In the genomic region with DNA sequence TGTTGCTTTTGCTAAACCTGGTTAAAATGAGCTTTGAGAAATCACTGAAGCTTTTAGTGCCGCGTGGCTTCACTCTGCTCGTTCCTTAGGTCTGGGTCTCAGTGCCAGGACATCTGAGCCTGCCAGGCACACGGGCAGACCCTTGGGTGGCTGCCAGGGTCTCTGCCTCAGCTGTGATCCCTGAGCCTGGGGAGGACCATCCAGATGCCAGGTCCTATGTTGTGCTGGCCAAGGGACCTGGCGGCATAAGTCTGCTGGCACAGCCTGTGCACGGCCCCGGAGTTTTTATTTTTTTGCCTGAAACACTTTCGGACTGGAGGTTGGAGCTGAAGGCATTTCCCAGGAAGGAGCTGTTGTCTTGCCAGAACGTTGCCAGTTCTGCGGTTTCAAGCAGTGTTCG, we compare ENCODE assay signal across 15 cellular contexts.
A peak's percentile ranks its signal among the peaks of the same experiment; 100 is the strongest.
DNase-seq lines count a peak whose midpoint lies in the region; ATAC-seq and TF ChIP-seq lines count a peak whose summit lies in the region.
"Had no signal": no experiment of that assay in that cellular context is flagged by ENCODE, and none has a peak within 500 bp of the region (broad histone marks: within the 10 kb centered on the region; RNA-seq: fewer than 3 reads in every experiment).

No MANE protein-coding gene starts in this region.

- peaks cover 12% of the 10 kb centered on the region for H3K27me3 Mint-ChIP-seq in H9 (ENCODE audit: low read depth)
- H3K27me3 Mint-ChIP-seq: activated naive CD4-positive, alpha-beta T cell treated with anti-CD3 and anti-CD28 coated beads, Interleukin-2, amount 10 ng/mL, durations not matched to agents 7 days and 5 days had no signal

- in situ Hi-C loops in astrocyte of the cerebellum (cut with HindIII; ENCODE audit: low sequenced_read_pairs), result loop anchor here (10.0 kb wide), 1 partner anchor 195 kb away; no protein-coding TSS in a partner anchor

- no peak for TF ChIP-seq CTCF in H9 (conservative IDR thresholded peaks at IDR 0.05)
- TF ChIP-seq CTCF in astrocyte of the cerebellum (IDR thresholded peaks at IDR 0.05; ENCODE audit: low read depth, low read length, missing control alignments), result no peak
- no peak for TF ChIP-seq CTCF in suprapubic skin (IDR thresholded peaks at IDR 0.05)

- H3K79me1 ChIP-seq in H9 (ENCODE audit: insufficient read depth, low read depth, low read length, poor library complexity, severe bottlenecking), result no peaks in the 10 kb centered on the region

- H3K18ac ChIP-seq in H9 (ENCODE audit: insufficient read length, low read depth, low read length), result no peak overlapping the region

- no peak overlapping the region for H4K8ac ChIP-seq in H9 (replicated peaks; ENCODE audit: insufficient read length, low read depth, low read length)

- no peak overlapping the region for H2AK5ac ChIP-seq in H9 (ENCODE audit: insufficient read length, low read length)

- H3K36me3 Mint-ChIP-seq in H9 (ENCODE audit: insufficient read depth in 1 of 3, low read depth in 3 of 3), result no peaks in the 10 kb centered on the region
- H3K36me3 Mint-ChIP-seq in activated naive CD4-positive, alpha-beta T cell treated with anti-CD3 and anti-CD28 coated beads, Interleukin-2, amount 50 U/mL, for 72 hours, result no peaks in the 10 kb centered on the region
- H3K36me3 Mint-ChIP-seq: activated naive CD4-positive, alpha-beta T cell treated with anti-CD3 and anti-CD28 coated beads, Interleukin-2, amount 10 ng/mL, durations not matched to agents 7 days and 5 days; naive B cell; stimulated activated effector memory CD8-positive, alpha-beta T cell treated with anti-CD3 and anti-CD28 coated beads, Interleukin-12 subunit alpha, Interleukin-12 subunit beta, amount 100 ng/mL, for 72 hours had no signal

- TF ChIP-seq EP300 in suprapubic skin (IDR thresholded peaks at IDR 0.05), result no peak

- no peak overlapping the region for H2BK12ac ChIP-seq in H9 (ENCODE audit: insufficient read length, low read depth, low read length)

- H2BK15ac ChIP-seq in H9 (ENCODE audit: low read depth, low read length), result no peak overlapping the region

- H3K27me3 ChIP-seq in H9 (ENCODE audit: insufficient read depth, low read length) (no peaks in the 10 kb centered on the region), right cardiac atrium (ENCODE audit: control insufficient read depth, insufficient read depth) (no peaks in the 10 kb centered on the region), suprapubic skin (no peaks in the 10 kb centered on the region)
- H3K27me3 ChIP-seq: uterus had no signal

- H3K4me2 ChIP-seq in H9 (ENCODE audit: insufficient read depth, insufficient read length, low read length), result no peak overlapping the region

- H3K79me2 ChIP-seq in H9 (ENCODE audit: insufficient read depth, low read length), result no peaks in the 10 kb centered on the region

- no peak overlapping the region for H3K9ac ChIP-seq in H9 (ENCODE audit: extremely low read depth, insufficient read length, low read length)

- H4K91ac ChIP-seq in H9 (ENCODE audit: insufficient read length, low read depth, low read length), result no peak overlapping the region

- no peak overlapping the region for H3K4ac ChIP-seq in H9 (ENCODE audit: low read depth, low read length)

- no peak overlapping the region for H2BK5ac ChIP-seq in H9 (ENCODE audit: insufficient read length, low read length)

- no peak overlapping the region for H3T11ph ChIP-seq in H9 (ENCODE audit: low read length)

- H2BK20ac ChIP-seq in H9 (ENCODE audit: low read depth, low read length, poor library complexity, severe bottlenecking), result no peak overlapping the region

- H3K27ac ChIP-seq in H9 (ENCODE audit: insufficient read length, low read depth, low read length) (no peak overlapping the region), right cardiac atrium (ENCODE audit: low read length) (no peak overlapping the region), suprapubic skin (no peak overlapping the region)
- H3K27ac ChIP-seq: uterus had no signal

- H3K4me1 Mint-ChIP-seq in H9, result peaks cover 23 to 30% of the 10 kb centered on the region in 2 experiments
- H3K4me1 Mint-ChIP-seq: activated naive CD4-positive, alpha-beta T cell treated with anti-CD3 and anti-CD28 coated beads, Interleukin-2, amount 10 ng/mL, durations not matched to agents 7 days and 5 days; naive B cell; stimulated activated effector memory CD8-positive, alpha-beta T cell treated with anti-CD3 and anti-CD28 coated beads, Interleukin-12 subunit alpha, Interleukin-12 subunit beta, amount 100 ng/mL, for 72 hours had no signal

- H2BK120ac ChIP-seq in H9 (ENCODE audit: low read depth, low read length, poor library complexity, severe bottlenecking), result no peak overlapping the region

- no peak overlapping the region; a peak in 1 of 5 replicates for H3K4me3 Mint-ChIP-seq in H9
- H3K4me3 Mint-ChIP-seq: activated naive CD4-positive, alpha-beta T cell treated with anti-CD3 and anti-CD28 coated beads, Interleukin-2, amount 10 ng/mL, durations not matched to agents 7 days and 5 days; naive B cell; stimulated activated effector memory CD8-positive, alpha-beta T cell treated with anti-CD3 and anti-CD28 coated beads, Interleukin-12 subunit alpha, Interleukin-12 subunit beta, amount 100 ng/mL, for 72 hours had no signal

- peaks cover 5% of the 10 kb centered on the region; the same call in 1 of the 2 replicates for H3K4me1 ChIP-seq in H9 (ENCODE audit: insufficient read depth, low read length)
- no peaks in the 10 kb centered on the region for H3K4me1 ChIP-seq in right cardiac atrium (ENCODE audit: control insufficient read depth, insufficient read depth, low read length)
- no peaks in the 10 kb centered on the region for H3K4me1 ChIP-seq in suprapubic skin
- H3K4me1 ChIP-seq: uterus had no signal

- H4K20me1 ChIP-seq in H9 (ENCODE audit: control insufficient read depth, insufficient read depth, insufficient read length), result no peaks in the 10 kb centered on the region

- no peaks in the 10 kb centered on the region for H3K9me3 Mint-ChIP-seq in H9
- peaks cover 3 to 11% of the 10 kb centered on the region in 2 donors for H3K9me3 Mint-ChIP-seq in activated naive CD4-positive, alpha-beta T cell treated with anti-CD3 and anti-CD28 coated beads, Interleukin-2, amount 50 U/mL, for 72 hours
- H3K9me3 Mint-ChIP-seq: activated naive CD4-positive, alpha-beta T cell treated with anti-CD3 and anti-CD28 coated beads, Interleukin-2, amount 10 ng/mL, durations not matched to agents 7 days and 5 days had no signal

- H3K56ac ChIP-seq in H9 (ENCODE audit: insufficient read length, low read depth, low read length), result no peak overlapping the region

- TF ChIP-seq POLR2A in suprapubic skin (IDR thresholded peaks at IDR 0.05), result no peak

- H3K36me3 ChIP-seq in suprapubic skin, result no peaks in the 10 kb centered on the region
- H3K36me3 ChIP-seq: uterus had no signal

- no peak overlapping the region for H2AFZ ChIP-seq in H9 (ENCODE audit: low read length)

- H3K14ac ChIP-seq in H9 (ENCODE audit: insufficient read depth, low read length), result peak overlapping the region; percentile 46; the same call in 1 of the 2 replicates

- H3K9me3 ChIP-seq in H9 (ENCODE audit: control insufficient read depth, low read depth, low read length), result no peaks in the 10 kb centered on the region
- H3K9me3 ChIP-seq in right cardiac atrium (ENCODE audit: control insufficient read depth, low read length), result no peaks in the 10 kb centered on the region
- H3K9me3 ChIP-seq in suprapubic skin, result no peaks in the 10 kb centered on the region
- H3K9me3 ChIP-seq: uterus had no signal

- no peaks in the 10 kb centered on the region for H3K23me2 ChIP-seq in H9 (ENCODE audit: insufficient read length, low read depth, low read length, poor library complexity, severe bottlenecking)

- peak; percentile 63 to 86 for ATAC-seq in right cardiac atrium
- no peak for ATAC-seq in HG03469 (IDR thresholded peaks at IDR 0.05; ENCODE audit: unreplicated experiment)
- ATAC-seq in activated naive CD4-positive, alpha-beta T cell treated with anti-CD3 and anti-CD28 coated beads, Interleukin-2, amount 50 U/mL, for 72 hours, result no peak
- ATAC-seq in GM18873 (IDR thresholded peaks at IDR 0.05; ENCODE audit: low FRiP score, unreplicated experiment), result no peak
- ATAC-seq: stimulated activated effector memory CD8-positive, alpha-beta T cell treated with anti-CD3 and anti-CD28 coated beads, Interleukin-12 subunit alpha, Interleukin-12 subunit beta, amount 100 ng/mL, for 72 hours had no signal

- H3K4me3 ChIP-seq in astrocyte of the cerebellum (ENCODE audit: low read depth, low read length) (peak overlapping the region; percentile 6), right cardiac atrium (ENCODE audit: low read length) (no peak overlapping the region), suprapubic skin (no peak overlapping the region)
- H3K4me3 ChIP-seq: uterus had no signal

- intact Hi-C loops in right cardiac atrium (cut with DNase I), result no loop called here

- H3K23ac ChIP-seq in H9 (ENCODE audit: insufficient read length, low read depth, low read length), result no peak overlapping the region

- DNase-seq in H9 (no peak), astrocyte of the cerebellum (ENCODE audit: low read depth) (no peak), right cardiac atrium (peak; percentile 55 to 83 (median 78)), renal cortical epithelial cell (ENCODE audit: low read depth) (peak; percentile 33), suprapubic skin (ENCODE audit: low spot score in 2 of 2) (no peak)
- no peak for DNase-seq in activated naive CD4-positive, alpha-beta T cell treated with anti-CD3 and anti-CD28 coated beads, Interleukin-2, amount 50 U/mL, for 72 hours (ENCODE audit: low spot score in 2 of 2)
- DNase-seq: activated CD8-positive, alpha-beta memory T cell treated with anti-CD3 and anti-CD28 coated beads, Interleukin-2, amount 50 U/mL, for 4 hours; activated naive CD4-positive, alpha-beta T cell treated with anti-CD3 and anti-CD28 coated beads, Interleukin-2, amount 10 ng/mL, durations not matched to agents 7 days and 5 days; AML-193; cerebellar nuclear complex; naive B cell; uterus had no signal

- no CpG with 5 or more reads among the region's 11 CpGs for WGBS in H9 (ENCODE audit: extremely low coverage, insufficient read length, low lambda C conversion rate)
- 44% methylated on average over 11 of the region's 11 CpGs for WGBS in right cardiac atrium
- 70% methylated on average over 10 of the region's 11 CpGs for whole genome bisulfite sequencing in suprapubic skin

- no peak overlapping the region for H3K27ac Mint-ChIP-seq in H9
- no peak overlapping the region for H3K27ac Mint-ChIP-seq in activated naive CD4-positive, alpha-beta T cell treated with anti-CD3 and anti-CD28 coated beads, Interleukin-2, amount 50 U/mL, for 72 hours
- H3K27ac Mint-ChIP-seq: activated naive CD4-positive, alpha-beta T cell treated with anti-CD3 and anti-CD28 coated beads, Interleukin-2, amount 10 ng/mL, durations not matched to agents 7 days and 5 days; naive B cell; stimulated activated effector memory CD8-positive, alpha-beta T cell treated with anti-CD3 and anti-CD28 coated beads, Interleukin-12 subunit alpha, Interleukin-12 subunit beta, amount 100 ng/mL, for 72 hours had no signal

- no peak overlapping the region for H4K5ac ChIP-seq in H9 (ENCODE audit: insufficient read length, low read depth, low read length)

Comparison
In these comparisons a context has a peak if more than half of its experiments do, and no peak if none do; other contexts are left out.
1. DNase-seq: peak in right cardiac atrium (3 of 3) and renal cortical epithelial cell (single experiment); none in H9 (single experiment), astrocyte of the cerebellum (single experiment), suprapubic skin (0 of 2) and activated naive CD4-positive, alpha-beta T cell treated with anti-CD3 and anti-CD28 coated beads, Interleukin-2, amount 50 U/mL, for 72 hours (0 of 2).
2. ATAC-seq: peak in right cardiac atrium (2 of 2); none in HG03469 (single experiment), activated naive CD4-positive, alpha-beta T cell treated with anti-CD3 and anti-CD28 coated beads, Interleukin-2, amount 50 U/mL, for 72 hours (0 of 2) and GM18873 (single experiment).